In the genomic region with DNA sequence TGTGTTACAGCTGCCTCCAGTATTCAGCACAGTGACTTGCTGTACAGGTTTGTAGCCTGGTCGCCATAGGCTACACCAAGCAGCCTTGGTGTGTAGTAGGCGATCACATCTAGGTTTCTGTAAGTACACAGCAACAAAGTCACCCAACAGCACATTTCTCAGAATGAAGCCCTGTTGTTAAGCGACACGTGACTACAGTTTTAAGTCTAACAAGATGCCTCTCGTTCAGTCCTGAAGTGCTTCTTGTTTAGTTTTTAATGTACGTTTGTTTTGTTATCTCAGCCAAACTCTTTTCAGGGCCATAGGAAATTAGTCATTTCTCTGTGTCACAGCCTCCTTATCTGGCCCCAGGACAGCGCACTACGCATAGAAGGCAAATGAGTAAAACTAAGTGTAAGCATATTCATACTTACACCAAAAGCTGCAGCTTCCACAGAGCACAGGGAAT, we compare ENCODE assay signal across 10 cellular contexts. TPM values are rescaled to one million over a fixed set of nuclear protein-coding genes. Genes with fewer than 3 reads are reported as not detected.
A peak's percentile ranks its signal among the peaks of the same experiment; 100 is the strongest.
DNase-seq lines count a peak whose midpoint lies in the region; ATAC-seq and TF ChIP-seq lines count a peak whose summit lies in the region.
"Had no signal": no experiment of that assay in that cellular context is flagged by ENCODE, and none has a peak within 500 bp of the region (broad histone marks: within the 10 kb centered on the region; RNA-seq: fewer than 3 reads in every experiment).

No MANE protein-coding gene starts in this region.

- H3K27me3 Mint-ChIP-seq in memory B cell (no peaks in the 10 kb centered on the region), GM23338 (ENCODE audit: insufficient read depth, low read depth, poor library complexity) (peaks cover 11% of the 10 kb centered on the region)

- no peak overlapping the region for H3K4me3 ChIP-seq in GM23338

- no peak for TF ChIP-seq CTCF in GM23338 (conservative IDR thresholded peaks at IDR 0.05; ENCODE audit: low read depth in 2 of 2)

- H3K9me2 ChIP-seq in GM23338 (ENCODE audit: insufficient read depth) = no peaks in the 10 kb centered on the region

- H3K4me1 ChIP-seq in GM23338 (ENCODE audit: insufficient read depth) = no peaks in the 10 kb centered on the region

- no peak overlapping the region for H2AFZ ChIP-seq in GM23338

- no peaks in the 10 kb centered on the region for H3K79me2 ChIP-seq in GM23338 (replicated peaks; ENCODE audit: insufficient read depth)

- DNase-seq in activated naive CD4-positive, alpha-beta T cell treated with anti-CD3 and anti-CD28 coated beads, Interleukin-2, amount 50 U/mL, for 72 hours (ENCODE audit: low spot score in 2 of 2) = peak; percentile 60 to 62
- DNase-seq in memory B cell (ENCODE audit: low spot score in 2 of 2) (no peak), NCI-H510A (lab: John Stamatoyannopoulos, UW) (no peak), NCI-H2171 treated with DMSO at 0.1 percent for 48 hours (lab: John Stamatoyannopoulos, UW) (no peak), GM23338 (ENCODE audit: low spot score) (no peak)

- H3K4me1 Mint-ChIP-seq in memory B cell (peaks cover 71% of the 10 kb centered on the region), GM23338 (peaks cover 12% of the 10 kb centered on the region)

- H3K4me2 ChIP-seq in GM23338 = no peak overlapping the region

- H3K9me3 Mint-ChIP-seq in activated naive CD4-positive, alpha-beta T cell treated with anti-CD3 and anti-CD28 coated beads, Interleukin-2, amount 50 U/mL, for 72 hours = no peaks in the 10 kb centered on the region
- no peaks in the 10 kb centered on the region for H3K9me3 Mint-ChIP-seq in memory B cell
- H3K9me3 Mint-ChIP-seq in GM23338 = no peaks in the 10 kb centered on the region
- H3K9me3 Mint-ChIP-seq: nephron had no signal

- peak; percentile 39 for ATAC-seq in GM19023 (IDR thresholded peaks at IDR 0.05; ENCODE audit: unreplicated experiment)
- ATAC-seq in HG03135 (IDR thresholded peaks at IDR 0.05; ENCODE audit: unreplicated experiment) = peak; percentile 16
- peak; percentile 65 to 74 for ATAC-seq in activated naive CD4-positive, alpha-beta T cell treated with anti-CD3 and anti-CD28 coated beads, Interleukin-2, amount 50 U/mL, for 72 hours
- no peak for ATAC-seq in memory B cell (ENCODE audit: low read depth)
- ATAC-seq in GM18519 (IDR thresholded peaks at IDR 0.05; ENCODE audit: low FRiP score, unreplicated experiment) = no peak
- ATAC-seq in GM23338 = no peak
- ATAC-seq: Panc1 had no signal

- no peaks in the 10 kb centered on the region for H3K27me3 ChIP-seq in GM23338 (ENCODE audit: insufficient read depth)

- peaks cover 33 to 39% of the 10 kb centered on the region in 2 donors for H3K36me3 Mint-ChIP-seq in activated naive CD4-positive, alpha-beta T cell treated with anti-CD3 and anti-CD28 coated beads, Interleukin-2, amount 50 U/mL, for 72 hours
- H3K36me3 Mint-ChIP-seq in memory B cell (peaks cover 21% of the 10 kb centered on the region), GM23338 (ENCODE audit: low read depth) (peaks cover 7% of the 10 kb centered on the region; the same call in 2 of the 3 replicates)

- peaks cover 6% of the 10 kb centered on the region for H4K20me1 ChIP-seq in GM23338 (replicated peaks; ENCODE audit: insufficient read depth)

- H3F3A ChIP-seq in GM23338 (replicated peaks; ENCODE audit: low read depth) = no peaks in the 10 kb centered on the region

- H3K36me3 ChIP-seq in GM23338 (ENCODE audit: insufficient read depth) = no peaks in the 10 kb centered on the region; the same call in 1 of the 2 replicates

- H3K27ac Mint-ChIP-seq in activated naive CD4-positive, alpha-beta T cell treated with anti-CD3 and anti-CD28 coated beads, Interleukin-2, amount 50 U/mL, for 72 hours = peak overlapping the region; percentile 98 to 100
- peak overlapping the region; percentile 100 for H3K27ac Mint-ChIP-seq in memory B cell
- H3K27ac Mint-ChIP-seq in GM23338 = no peak overlapping the region

- H3K4me3 Mint-ChIP-seq in memory B cell (peak overlapping the region; percentile 72), GM23338 (no peak overlapping the region)
- H3K4me3 Mint-ChIP-seq: nephron had no signal

- no peak overlapping the region for H3K27ac ChIP-seq in GM23338 (ENCODE audit: low read depth)

TF ChIP-seq in GM23338, 12 proteins besides CTCF, POLR2A, EP300 and RAD21:
- TF ChIP-seq NANOG (IDR thresholded peaks at IDR 0.05; ENCODE audit: borderline replicate concordance) (no peak), POLR2AphosphoS5 (IDR thresholded peaks at IDR 0.05; ENCODE audit: low read depth) (no peak), ZNF331 (CRISPR knock-in tag; IDR thresholded peaks at IDR 0.05; ENCODE audit: low read depth) (no peak), STAT1 (IDR thresholded peaks at IDR 0.05; ENCODE audit: unreplicated experiment) (no peak), ZNF114 (CRISPR knock-in tag; IDR thresholded peaks at IDR 0.05) (no peak), JUNB (IDR thresholded peaks at IDR 0.05; ENCODE audit: unreplicated experiment) (no peak), CREB1 (CRISPR knock-in tag; IDR thresholded peaks at IDR 0.05; ENCODE audit: low read depth) (no peak)
- TF ChIP-seq, protein P1, sequence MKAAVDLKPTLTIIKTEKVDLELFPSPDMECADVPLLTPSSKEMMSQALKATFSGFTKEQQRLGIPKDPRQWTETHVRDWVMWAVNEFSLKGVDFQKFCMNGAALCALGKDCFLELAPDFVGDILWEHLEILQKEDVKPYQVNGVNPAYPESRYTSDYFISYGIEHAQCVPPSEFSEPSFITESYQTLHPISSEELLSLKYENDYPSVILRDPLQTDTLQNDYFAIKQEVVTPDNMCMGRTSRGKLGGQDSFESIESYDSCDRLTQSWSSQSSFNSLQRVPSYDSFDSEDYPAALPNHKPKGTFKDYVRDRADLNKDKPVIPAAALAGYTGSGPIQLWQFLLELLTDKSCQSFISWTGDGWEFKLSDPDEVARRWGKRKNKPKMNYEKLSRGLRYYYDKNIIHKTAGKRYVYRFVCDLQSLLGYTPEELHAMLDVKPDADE (IDR thresholded peaks at IDR 0.05) = no peak
- TF ChIP-seq, protein P2, sequence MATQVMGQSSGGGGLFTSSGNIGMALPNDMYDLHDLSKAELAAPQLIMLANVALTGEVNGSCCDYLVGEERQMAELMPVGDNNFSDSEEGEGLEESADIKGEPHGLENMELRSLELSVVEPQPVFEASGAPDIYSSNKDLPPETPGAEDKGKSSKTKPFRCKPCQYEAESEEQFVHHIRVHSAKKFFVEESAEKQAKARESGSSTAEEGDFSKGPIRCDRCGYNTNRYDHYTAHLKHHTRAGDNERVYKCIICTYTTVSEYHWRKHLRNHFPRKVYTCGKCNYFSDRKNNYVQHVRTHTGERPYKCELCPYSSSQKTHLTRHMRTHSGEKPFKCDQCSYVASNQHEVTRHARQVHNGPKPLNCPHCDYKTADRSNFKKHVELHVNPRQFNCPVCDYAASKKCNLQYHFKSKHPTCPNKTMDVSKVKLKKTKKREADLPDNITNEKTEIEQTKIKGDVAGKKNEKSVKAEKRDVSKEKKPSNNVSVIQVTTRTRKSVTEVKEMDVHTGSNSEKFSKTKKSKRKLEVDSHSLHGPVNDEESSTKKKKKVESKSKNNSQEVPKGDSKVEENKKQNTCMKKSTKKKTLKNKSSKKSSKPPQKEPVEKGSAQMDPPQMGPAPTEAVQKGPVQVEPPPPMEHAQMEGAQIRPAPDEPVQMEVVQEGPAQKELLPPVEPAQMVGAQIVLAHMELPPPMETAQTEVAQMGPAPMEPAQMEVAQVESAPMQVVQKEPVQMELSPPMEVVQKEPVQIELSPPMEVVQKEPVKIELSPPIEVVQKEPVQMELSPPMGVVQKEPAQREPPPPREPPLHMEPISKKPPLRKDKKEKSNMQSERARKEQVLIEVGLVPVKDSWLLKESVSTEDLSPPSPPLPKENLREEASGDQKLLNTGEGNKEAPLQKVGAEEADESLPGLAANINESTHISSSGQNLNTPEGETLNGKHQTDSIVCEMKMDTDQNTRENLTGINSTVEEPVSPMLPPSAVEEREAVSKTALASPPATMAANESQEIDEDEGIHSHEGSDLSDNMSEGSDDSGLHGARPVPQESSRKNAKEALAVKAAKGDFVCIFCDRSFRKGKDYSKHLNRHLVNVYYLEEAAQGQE (IDR thresholded peaks at IDR 0.05; ENCODE audit: unreplicated experiment) = no peak

RNA-seq across cellular contexts. Expression of a gene that starts 50.0 kb away (rescaled TPM):
- 10 to 100 TPM; 55.0 to 55.4 TPM for total RNA-seq in activated naive CD4-positive, alpha-beta T cell treated with anti-CD3 and anti-CD28 coated beads, Interleukin-2, amount 50 U/mL, for 72 hours
- total RNA-seq in GM23338 (2014; rRNA removed; shearing (Covaris generic)) = not detected in 2 replicates
- polyA plus RNA-seq in GM23338 (2016; fragmentation: Nextera tagmentation; extraction: Ambion mirVana) = 0.78 and 0.92 TPM in 2 replicates

Comparison
In these comparisons a context has a peak if more than half of its experiments do, and no peak if none do; other contexts are left out.
1. ATAC-seq: peak in GM19023 (single experiment), HG03135 (single experiment) and activated naive CD4-positive, alpha-beta T cell treated with anti-CD3 and anti-CD28 coated beads, Interleukin-2, amount 50 U/mL, for 72 hours (2 of 2); none in memory B cell (single experiment), GM18519 (single experiment) and GM23338 (single experiment).
2. DNase-seq: peak in activated naive CD4-positive, alpha-beta T cell treated with anti-CD3 and anti-CD28 coated beads, Interleukin-2, amount 50 U/mL, for 72 hours (2 of 2); none in memory B cell (0 of 2), NCI-H510A (single experiment), NCI-H2171 treated with DMSO at 0.1 percent for 48 hours (single experiment) and GM23338 (single experiment).
3. RNA of a gene that starts 50.0 kb away (total RNA-seq): 55.0 to 55.4 TPM in activated naive CD4-positive, alpha-beta T cell treated with anti-CD3 and anti-CD28 coated beads, Interleukin-2, amount 50 U/mL, for 72 hours; not detected in GM23338; every median in the first group is over 10 times any median in the second.